34 cellular contexts compared by ENCODE assay signal in genomic region chr15:70635895-70636294, GRCh38.
"Had no signal": no experiment of that assay in that cellular context is flagged by ENCODE, and none has a peak within 500 bp of the region (broad histone marks: within the 10 kb centered on the region; RNA-seq: fewer than 3 reads in every experiment).

No MANE protein-coding gene starts in this region.

- H3K36me3 ChIP-seq: MG63 had no signal

- H3K9me3 ChIP-seq: MG63 had no signal

- H3K27me3 ChIP-seq: MG63 had no signal

- DNase-seq: Karpas-422, MG63, MM.1S, NCI-H1048, NCI-H1092, NCI-H1092 treated with DMSO at 0.1 percent for 48 hours, NCI-H1105, NCI-H1105 treated with DMSO at 0.1 percent for 48 hours, NCI-H1417, NCI-H1417 treated with DMSO at 0.1 percent for 48 hours, NCI-H1436, NCI-H1436 treated with DMSO at 0.1 percent for 48 hours, NCI-H146, NCI-H1694, NCI-H1694 treated with DMSO at 0.1 percent for 48 hours, NCI-H187, NCI-H187 treated with DMSO at 0.1 percent for 48 hours, NCI-H1930, NCI-H2029, NCI-H2029 treated with DMSO at 0.1 percent for 48 hours, NCI-H2081, NCI-H2081 treated with DMSO at 0.1 percent for 48 hours, NCI-H2107, NCI-H2171, NCI-H2171 treated with DMSO at 0.1 percent for 48 hours, NCI-H2227 treated with DMSO at 0.1 percent for 48 hours, NCI-H226, NCI-H345, NCI-H446, NCI-H446 treated with DMSO at 0.1 percent for 48 hours, NCI-H510A, NCI-H510A treated with DMSO at 0.1 percent for 48 hours, NCI-H524, NCI-H524 treated with DMSO at 0.1 percent for 48 hours had no signal

- H3K4me3 ChIP-seq: MG63 had no signal
